Comparison of ENCODE assay signal across 14 cellular contexts in the genomic region with DNA sequence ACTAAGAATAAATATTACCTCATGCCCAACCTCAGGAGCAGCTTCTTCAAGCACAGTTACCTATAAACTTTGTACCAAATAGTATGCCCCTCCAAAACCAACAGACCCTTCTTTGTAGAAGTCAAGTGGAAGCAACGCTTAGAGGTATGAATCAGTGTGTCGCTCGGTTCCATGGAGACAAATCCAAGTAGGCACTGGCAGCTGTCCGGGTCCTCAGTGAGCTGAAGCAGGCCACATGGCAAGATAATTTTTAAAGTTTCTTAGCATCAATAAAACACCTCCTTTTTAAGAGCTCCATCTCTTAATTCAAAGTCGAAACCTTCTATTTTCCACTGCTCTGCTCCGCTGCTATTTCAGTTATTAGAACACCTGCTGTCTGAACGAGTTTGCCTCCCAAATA.
"Had no signal": no experiment of that assay in that cellular context is flagged by ENCODE, and none has a peak within 500 bp of the region (broad histone marks: within the 10 kb centered on the region; RNA-seq: fewer than 3 reads in every experiment).

No MANE protein-coding gene starts in this region.

- FAIRE-seq: bronchial epithelial cell, small intestine had no signal

- H3K27ac Mint-ChIP-seq: activated CD8-positive, alpha-beta T cell treated with anti-CD3 and anti-CD28 coated beads for 36 hours; activated T-cell treated with anti-CD3 and anti-CD28 coated beads, Interleukin-2, amount 50 U/mL, for 72 hours; progenitor cell of endocrine pancreas had no signal

- H3K36me3 Mint-ChIP-seq: naive B cell had no signal

- ATAC-seq: activated CD8-positive, alpha-beta T cell treated with anti-CD3 and anti-CD28 coated beads for 36 hours; activated T-cell treated with anti-CD3 and anti-CD28 coated beads, Interleukin-2, amount 50 U/mL, for 72 hours; right cardiac atrium had no signal

- DNase-seq: activated CD4-positive, alpha-beta T cell treated with anti-CD3 and anti-CD28 coated beads for 4 hours; activated CD8-positive, alpha-beta memory T cell treated with anti-CD3 and anti-CD28 coated beads, Interleukin-2, amount 50 U/mL, for 4 hours; activated CD8-positive, alpha-beta T cell treated with anti-CD3 and anti-CD28 coated beads for 36 hours; activated T-cell treated with anti-CD3 and anti-CD28 coated beads, Interleukin-2, amount 50 U/mL, for 72 hours; esophagus squamous epithelium; foreskin fibroblast; left cardiac atrium; naive B cell; occipital lobe; right cardiac atrium; small intestine; tibial artery had no signal

- H3K27me3 Mint-ChIP-seq: activated CD8-positive, alpha-beta T cell treated with anti-CD3 and anti-CD28 coated beads for 36 hours had no signal

- H3K9me3 Mint-ChIP-seq: activated CD8-positive, alpha-beta T cell treated with anti-CD3 and anti-CD28 coated beads for 36 hours had no signal

- H3K4me3 Mint-ChIP-seq: activated CD8-positive, alpha-beta T cell treated with anti-CD3 and anti-CD28 coated beads for 36 hours; activated T-cell treated with anti-CD3 and anti-CD28 coated beads, Interleukin-2, amount 50 U/mL, for 72 hours had no signal
